In the genomic region with DNA sequence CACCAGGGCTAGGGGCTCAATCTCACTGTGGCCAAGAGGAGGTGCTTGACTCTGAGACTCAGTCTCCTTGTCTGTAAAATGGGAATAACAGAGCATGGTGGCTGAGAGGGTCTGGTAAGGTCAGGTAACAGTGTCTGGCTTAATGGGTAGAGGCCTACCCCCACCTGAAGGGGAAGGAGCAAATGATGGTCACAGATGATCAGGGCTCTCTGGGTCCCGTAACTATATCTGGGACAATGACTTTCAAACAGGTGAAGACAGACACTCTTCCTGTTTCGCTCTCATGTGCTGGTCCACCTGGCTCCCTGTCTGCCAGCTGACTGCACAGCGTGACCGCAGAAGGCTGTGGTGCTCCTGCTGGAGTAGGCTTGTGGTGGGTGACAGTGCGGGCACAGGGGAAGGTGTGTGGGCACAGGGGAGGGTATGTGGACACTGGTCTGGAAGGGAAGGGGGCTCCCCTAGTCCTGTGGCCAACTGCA, we compare ENCODE assay signal across 11 cellular contexts. TPM values are rescaled to one million over a fixed set of nuclear protein-coding genes. Genes with fewer than 3 reads are reported as not detected.
DNase-seq lines count a peak whose midpoint lies in the region; ATAC-seq and TF ChIP-seq lines count a peak whose summit lies in the region.
"Had no signal": no experiment of that assay in that cellular context is flagged by ENCODE, and none has a peak within 500 bp of the region (broad histone marks: within the 10 kb centered on the region; RNA-seq: fewer than 3 reads in every experiment).

No MANE protein-coding gene starts in this region.

- no peak overlapping the region for H3K4me3 ChIP-seq in muscle layer of duodenum (ENCODE audit: low read depth in 1 of 2, low read length in 2 of 2)

- peaks cover 0 to 31% of the 10 kb centered on the region in 2 donors for H3K4me1 ChIP-seq in muscle layer of duodenum (ENCODE audit: control insufficient read depth in 1 of 2, insufficient read depth in 2 of 2, low read length in 2 of 2)

- H3K9me3 Mint-ChIP-seq in HFFc6 = no peaks in the 10 kb centered on the region
- H3K9me3 Mint-ChIP-seq: natural killer cell had no signal

- peaks cover 5% of the 10 kb centered on the region; the same call in 1 of the 2 replicates for H3K36me3 Mint-ChIP-seq in HFFc6 (ENCODE audit: low read depth)
- H3K36me3 Mint-ChIP-seq: natural killer cell had no signal

- H3K27me3 Mint-ChIP-seq in HFFc6 (ENCODE audit: insufficient read depth) = peaks cover 3% of the 10 kb centered on the region

- no peak overlapping the region for H3K4me3 Mint-ChIP-seq in HFFc6
- H3K4me3 Mint-ChIP-seq: natural killer cell had no signal

- peaks cover 51% of the 10 kb centered on the region for H3K4me1 Mint-ChIP-seq in HFFc6 (ENCODE audit: low read depth)

- no peak for TF ChIP-seq CTCF in HFFc6 (IDR thresholded peaks at IDR 0.05)

- H3K27ac Mint-ChIP-seq in HFFc6 = no peak overlapping the region
- H3K27ac Mint-ChIP-seq: natural killer cell had no signal

- H3K27me3 ChIP-seq in muscle layer of duodenum (ENCODE audit: low read depth, low read length) = peaks cover 4% of the 10 kb centered on the region

- no peaks in the 10 kb centered on the region for H3K9me3 ChIP-seq in muscle layer of duodenum (ENCODE audit: control insufficient read depth in 1 of 2, low read length in 2 of 2)

- peak overlapping the region; percentile 56 for H3K27ac ChIP-seq in muscle layer of duodenum (ENCODE audit: low read length)

- DNase-seq in NAMALWA (ENCODE audit: low spot score) (peak; percentile 49), DMS153 treated with DMSO at 0.1 percent for 48 hours (lab: John Stamatoyannopoulos, UW; ENCODE audit: unreplicated experiment) (no peak), HFFc6 (no peak), SIG-M5 (lab: John Stamatoyannopoulos, UW) (no peak)
- DNase-seq in stimulated activated CD8-positive, alpha-beta memory T cell treated with anti-CD3 and anti-CD28 coated beads, Interleukin-4, amount 100 ng/mL, for 48 hours = no peak
- DNase-seq: activated effector memory CD4-positive, alpha-beta T cell treated with anti-CD3 and anti-CD28 coated beads, Interleukin-2, amount 50 U/mL, for 16 hours; natural killer cell had no signal

- no peaks in the 10 kb centered on the region for H3K36me3 ChIP-seq in muscle layer of duodenum (ENCODE audit: control insufficient read depth in 1 of 2, insufficient read depth in 2 of 2, low read length in 2 of 2)

- ATAC-seq in GM18498 (IDR thresholded peaks at IDR 0.05; ENCODE audit: unreplicated experiment) (peak; percentile 53), GM21576 (IDR thresholded peaks at IDR 0.05; ENCODE audit: unreplicated experiment) (peak; percentile 51)
- ATAC-seq: natural killer cell had no signal

RNA-seq across cellular contexts. Expression of gene A4GALT, which starts 4.0 kb away (rescaled TPM):
- total RNA-seq in HFFc6 (2021; fragmentation: NEBNext Ultra II Directional; extraction: Animal tissue kit (Norgen Biotek cat#: 25700)) = 10 to 100 TPM; 12.2 to 14.3 (median 13.1) TPM
- total RNA-seq: SK-MEL-5 had no signal
